24 cellular contexts compared by ENCODE assay signal in the genomic region with DNA sequence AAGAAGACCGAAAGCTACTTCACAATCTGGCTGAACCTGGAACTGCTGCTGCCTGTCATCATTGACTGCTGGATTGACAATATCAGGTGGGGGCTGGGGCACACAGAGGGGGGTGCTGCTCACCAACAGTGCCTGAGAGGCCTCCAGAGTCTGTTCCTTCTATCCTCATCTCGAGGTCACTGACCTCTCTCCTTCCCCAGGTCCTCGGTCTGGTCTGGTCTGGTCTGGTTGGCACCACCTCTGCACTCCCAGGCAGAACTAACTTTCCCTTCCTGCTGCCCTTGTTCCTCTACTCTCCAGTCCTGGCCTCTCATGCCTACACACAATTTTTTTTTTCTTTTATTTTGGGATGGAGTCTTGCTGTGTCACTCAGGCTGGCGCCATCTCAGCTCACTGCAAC. TPM values are rescaled to one million over a fixed set of nuclear protein-coding genes. Genes with fewer than 3 reads are reported as not detected.
A peak's percentile ranks its signal among the peaks of the same experiment; 100 is the strongest.
DNase-seq lines count a peak whose midpoint lies in the region; ATAC-seq, FAIRE-seq and TF ChIP-seq lines count a peak whose summit lies in the region.
"Had no signal": no experiment of that assay in that cellular context is flagged by ENCODE, and none has a peak within 500 bp of the region (broad histone marks: within the 10 kb centered on the region; RNA-seq: fewer than 3 reads in every experiment).

No MANE protein-coding gene starts in this region.

- no peak for DNase-seq in left ventricle myocardium inferior
- DNase-seq in left cardiac atrium: no peak
- peak; percentile 17 for DNase-seq in H7
- DNase-seq in H1 (ENCODE audit: low read depth in 1 of 2, low spot score in 2 of 2): no peak
- no peak for DNase-seq in adrenal gland
- no peak for DNase-seq in foreskin fibroblast
- DNase-seq: BE2C; Calu3; CD8-positive, alpha-beta memory T cell; DMS153; Kasumi-1; NCI-H1417; NCI-H1694 treated with DMSO at 0.1 percent for 48 hours; NCI-H2081 treated with DMSO at 0.1 percent for 48 hours; NCI-H2171 treated with DMSO at 0.1 percent for 48 hours; NCI-H524 treated with DMSO at 0.1 percent for 48 hours; NCI-H82; OCI-M1; SHP77 had no signal

- peak overlapping the region; percentile 16; the same call in 1 of the 2 replicates for H4K8ac ChIP-seq in H1 (ENCODE audit: extremely low read depth, insufficient read depth, low read length)

- no peak overlapping the region for H3K18ac ChIP-seq in H1 (ENCODE audit: extremely low read depth, low read length)

- H4K20me1 ChIP-seq in H1 (replicated peaks in 1 of 2; ENCODE audit: control insufficient read depth in 1 of 2, insufficient read depth in 2 of 2, low read length in 2 of 2): no peaks in the 10 kb centered on the region

- intact Hi-C loops in left ventricle myocardium inferior (cut with micrococcal nuclease): no loop called here
- intact Hi-C loops in left cardiac atrium (cut with DNase I): loop anchor here in 1 of 2 donors (5.0 kb wide), 1 partner anchor 83 kb away; no protein-coding TSS in a partner anchor
- intact Hi-C loops in adrenal gland (cut with DNase I): no loop called here

- H3K79me2 ChIP-seq in H1 (ENCODE audit: control insufficient read depth in 1 of 2, insufficient read depth in 2 of 2, low read length in 2 of 2): no peaks in the 10 kb centered on the region

- H3K36me3 ChIP-seq in left ventricle myocardium inferior: peaks cover 46% of the 10 kb centered on the region
- no peaks in the 10 kb centered on the region; the same call in 1 of the 2 replicates for H3K36me3 ChIP-seq in H7 (replicated peaks; ENCODE audit: control insufficient read depth, insufficient read depth, low read length)
- H3K36me3 ChIP-seq in H1 (ENCODE audit: control insufficient read depth in 2 of 4, insufficient read depth in 4 of 4, low read length in 3 of 4): no peaks in the 10 kb centered on the region
- H3K36me3 ChIP-seq in adrenal gland (replicated peaks in 1 of 2): peaks cover 0 to 36% of the 10 kb centered on the region in 2 donors

- H3K27me3 ChIP-seq in left ventricle myocardium inferior (ENCODE audit: low read depth) (no peaks in the 10 kb centered on the region), H7 (ENCODE audit: control insufficient read depth, insufficient read depth, low read length) (peaks cover 13% of the 10 kb centered on the region), H1 (replicated peaks in 1 of 4; ENCODE audit: control insufficient read depth in 3 of 4, extremely low read depth in 1 of 4, insufficient read depth in 3 of 4, low read length in 3 of 4) (peaks cover 0 to 5% (median 2%) of the 10 kb centered on the region in 4 experiments; a peak in 5 of 7 replicates), adrenal gland (no peaks in the 10 kb centered on the region)
- H3K27me3 ChIP-seq: BE2C had no signal

- H3K4me3 ChIP-seq in left ventricle myocardium inferior (no peak overlapping the region), H7 (ENCODE audit: insufficient read depth, low read depth, low read length) (no peak overlapping the region), H1 (ENCODE audit: extremely low read depth in 1 of 4, insufficient read depth in 2 of 4, low read depth in 3 of 4, low read length in 4 of 4) (no peak overlapping the region), adrenal gland (no peak overlapping the region), foreskin fibroblast (ENCODE audit: low read depth in 1 of 2, low read length in 2 of 2) (no peak overlapping the region)

- H3K56ac ChIP-seq in H1 (replicated peaks; ENCODE audit: insufficient read length, low read depth, low read length): no peak overlapping the region

- peak overlapping the region; percentile 93 for H3K27ac ChIP-seq in left ventricle myocardium inferior (replicated peaks)
- no peak overlapping the region for H3K27ac ChIP-seq in H1 (ENCODE audit: low read depth, low read length)
- no peak overlapping the region for H3K27ac ChIP-seq in adrenal gland

- H2BK5ac ChIP-seq in H1 (ENCODE audit: low read depth, low read length): no peak overlapping the region

- TF ChIP-seq CTCF in left ventricle myocardium inferior (IDR thresholded peaks at IDR 0.05; ENCODE audit: borderline replicate concordance) (no peak), H1 (IDR thresholded peaks at IDR 0.05; ENCODE audit: control extremely low read depth in 1 of 3, insufficient read depth in 1 of 3, low read depth in 1 of 3, low read length in 3 of 3) (no peak), adrenal gland (IDR thresholded peaks at IDR 0.05) (no peak), foreskin fibroblast (IDR thresholded peaks at IDR 0.05; ENCODE audit: low read depth, low read length) (no peak)

- H4K91ac ChIP-seq in H1 (replicated peaks; ENCODE audit: insufficient read length, low read length): no peak overlapping the region

- no peak overlapping the region for H3K4me2 ChIP-seq in H1 (ENCODE audit: insufficient read depth in 1 of 2, low read depth in 2 of 2, low read length in 2 of 2)

- no peak for TF ChIP-seq EP300 in H1 (IDR thresholded peaks at IDR 0.05; ENCODE audit: borderline replicate concordance in 1 of 2, low read depth in 2 of 2, low read length in 2 of 2)

- H4K5ac ChIP-seq in H1 (ENCODE audit: insufficient read length, low read depth, low read length): no peak overlapping the region

- no peak for ATAC-seq in left cardiac atrium
- ATAC-seq in HG03457 (IDR thresholded peaks at IDR 0.05; ENCODE audit: unreplicated experiment): no peak

- POLR2A ChIA-PET in H1 (lab: Charles Lee; ENCODE audit: partially characterized antibody): interaction anchor here (2.4 to 3.7 kb wide), 2 partner anchors 12 to 13 kb away, joined by 6 to 10 read pairs; a partner anchor contains a TSS

- no peak for TF ChIP-seq RAD21 in H1 (IDR thresholded peaks at IDR 0.05 in 1 of 2, conservative IDR thresholded peaks at IDR 0.05 in 1 of 2; ENCODE audit: low read depth in 2 of 2, low read length in 2 of 2)

- 93% methylated on average over 4 of the region's 4 CpGs; no CpG with 5 or more reads in 1 of the 2 experiments for WGBS in H1 (ENCODE audit: extremely low coverage in 1 of 2, insufficient coverage in 1 of 2, insufficient read length in 1 of 2, insufficient replicate concordance in 2 of 2, low coverage in 1 of 2, low lambda C conversion rate in 2 of 2, missing lambda C conversion rate in 1 of 2), 2 experiments
- WGBS in adrenal gland, 4 donors: 77 to 93% (median 89%) methylated on average over 3 to 4 of the region's 4 CpGs

- no peak overlapping the region for H2BK20ac ChIP-seq in H1 (ENCODE audit: low read length)

- H3K23me2 ChIP-seq in H1 (ENCODE audit: low read depth, low read length): peaks cover 13% of the 10 kb centered on the region; the same call in 1 of the 2 replicates

- H3K4me1 ChIP-seq in left ventricle myocardium inferior: peaks cover 93% of the 10 kb centered on the region
- H3K4me1 ChIP-seq in H1 (replicated peaks in 1 of 4; ENCODE audit: control insufficient read depth in 3 of 4, insufficient read depth in 4 of 4, low read length in 3 of 4): peaks cover 0 to 4% (median 2%) of the 10 kb centered on the region in 4 experiments; a peak in 5 of 7 replicates
- H3K4me1 ChIP-seq in adrenal gland (replicated peaks in 1 of 2): peaks cover 8 to 34% of the 10 kb centered on the region in 2 donors
- H3K4me1 ChIP-seq: BE2C had no signal

- TF ChIP-seq POLR2A in H1 (IDR thresholded peaks at IDR 0.05; ENCODE audit: control extremely low read depth in 1 of 2, low read depth in 2 of 2, low read length in 2 of 2) (no peak), adrenal gland (IDR thresholded peaks at IDR 0.05) (no peak)

- H2AK5ac ChIP-seq in H1 (ENCODE audit: low read depth, low read length): no peak overlapping the region

- CTCF ChIA-PET in H1 (lab: Charles Lee; ENCODE audit: partially characterized antibody): interaction anchor here (1.1 to 6.2 kb wide), 3 partner anchors 9 to 20 kb away, joined by 3 to 108 read pairs (median 10); a partner anchor contains a TSS

- peaks cover 2% of the 10 kb centered on the region; the same call in 1 of the 2 replicates for H3K79me1 ChIP-seq in H1 (ENCODE audit: low read depth, low read length)

- no peak for FAIRE-seq in H1 (lab: Jason Lieb, UNC)
- FAIRE-seq: G401.6, GM19239, H54, RCC 7860 had no signal

- H3K9ac ChIP-seq in H1 (replicated peaks in 1 of 4; ENCODE audit: extremely low read depth in 1 of 4, low read depth in 3 of 4, low read length in 3 of 4): no peak overlapping the region

- no peaks in the 10 kb centered on the region for H3K9me3 ChIP-seq in left ventricle myocardium inferior (replicated peaks)
- H3K9me3 ChIP-seq in H1 (ENCODE audit: insufficient read depth in 2 of 2, low read depth in 1 of 2, low read length in 1 of 2): no peaks in the 10 kb centered on the region
- H3K9me3 ChIP-seq in adrenal gland (replicated peaks in 1 of 3): no peaks in the 10 kb centered on the region
- H3K9me3 ChIP-seq: BE2C had no signal

- no peak overlapping the region for H2AFZ ChIP-seq in H1 (ENCODE audit: low read length)

- no peak overlapping the region for H2BK120ac ChIP-seq in H1 (replicated peaks; ENCODE audit: low read depth, low read length)

- H2BK12ac ChIP-seq in H1 (ENCODE audit: low read depth, low read length): no peak overlapping the region

- H3K4ac ChIP-seq in H1 (replicated peaks; ENCODE audit: insufficient read length, low read depth, low read length): no peak overlapping the region

- no peak overlapping the region for H3K14ac ChIP-seq in H1 (ENCODE audit: insufficient read length)

- no peak overlapping the region for H3K23ac ChIP-seq in H1 (ENCODE audit: insufficient read length)

- no peak overlapping the region for H2BK15ac ChIP-seq in H1 (ENCODE audit: low read length)

RNA-seq across cellular contexts. Expression of a gene that starts 4.2 kb away (rescaled TPM):
- total RNA-seq in left ventricle myocardium inferior (35.5 TPM), left cardiac atrium (10 to 100 TPM; 20.5 to 27.4 TPM), adrenal gland (10 to 100 TPM; 13.4 to 37.1 (median 28.8) TPM)
- 7.5 and 10.3 TPM in 2 replicates for total RNA-seq in H7 (2014; rRNA removed; shearing (Covaris generic))
- total RNA-seq in H1 (2021; fragmentation: NEBNext Ultra II Directional; extraction: Animal tissue kit (Norgen Biotek cat#: 25700)): 10.0 and 11.2 TPM in 2 replicates
- polyA plus RNA-seq in H1 (2011; rRNA removed) (12.0 and 13.6 TPM in 2 replicates), adrenal gland (10 to 100 TPM in 2 of 3 donors, 1 to 10 TPM in 1; 6.0 to 18.2 (median 13.6) TPM)
- 7.9 TPM for polyA plus RNA-seq in H1 (2011; cell fraction: cytosol; rRNA removed)
- 13.4 TPM for polyA plus RNA-seq in H1 (2011; cell fraction: nucleus; rRNA removed)
- 4.9 to 9.3 TPM (median 7.3 TPM) in 4 replicates for polyA plus RNA-seq in H1 (2012, experiment 1 of 2)
- polyA plus RNA-seq in H1 (2012, experiment 2 of 2): 11.3 TPM
- polyA plus RNA-seq in H1 (2013, experiment 1 of 2): 7.8 TPM
- 8.7 TPM for polyA plus RNA-seq in H1 (2013, experiment 2 of 2)
- 9.2 and 9.6 TPM in 2 replicates for polyA minus RNA-seq in H1 (2011; rRNA and poly(A)+ RNA removed)
- 5.4 TPM for polyA minus RNA-seq in H1 (2011; cell fraction: cytosol; rRNA and poly(A)+ RNA removed)
- 6.3 TPM for polyA minus RNA-seq in H1 (2011; cell fraction: nucleus; rRNA and poly(A)+ RNA removed)

RNA-seq across cellular contexts. Expression of a gene that starts 13.4 kb away (rescaled TPM):
- total RNA-seq in left ventricle myocardium inferior (0.14 TPM), left cardiac atrium (under 1 TPM; 0.32 to 0.42 TPM), adrenal gland (1 to 10 TPM in 3 of 8 donors, under 1 TPM in 5; 0.13 to 2.2 (median 0.72) TPM)
- 15.5 and 18.0 TPM in 2 replicates for total RNA-seq in H7 (2014; rRNA removed; shearing (Covaris generic))
- total RNA-seq in H1 (2021; fragmentation: NEBNext Ultra II Directional; extraction: Animal tissue kit (Norgen Biotek cat#: 25700)): 45.8 and 50.3 TPM in 2 replicates
- polyA plus RNA-seq in H1 (2011; rRNA removed) (35.1 and 52.8 TPM in 2 replicates), adrenal gland (under 1 TPM; 0.31 to 0.97 (median 0.37) TPM)
- polyA plus RNA-seq in H1 (2011; cell fraction: cytosol; rRNA removed): 35.5 TPM
- polyA plus RNA-seq in H1 (2011; cell fraction: nucleus; rRNA removed): 118 TPM
- 31.5 to 37.1 TPM (median 35.1 TPM) in 4 replicates for polyA plus RNA-seq in H1 (2012, experiment 1 of 2)
- 24.8 TPM for polyA plus RNA-seq in H1 (2012, experiment 2 of 2)
- 27.5 TPM for polyA plus RNA-seq in H1 (2013, experiment 1 of 2)
- polyA plus RNA-seq in H1 (2013, experiment 2 of 2): 25.4 TPM
- polyA minus RNA-seq in H1 (2011; rRNA and poly(A)+ RNA removed): 47.5 and 54.4 TPM in 2 replicates
- polyA minus RNA-seq in H1 (2011; cell fraction: cytosol; rRNA and poly(A)+ RNA removed): 41.2 TPM
- 62.7 TPM for polyA minus RNA-seq in H1 (2011; cell fraction: nucleus; rRNA and poly(A)+ RNA removed)

RNA-seq across cellular contexts. Expression of a gene that starts 15.0 kb away (rescaled TPM):
- total RNA-seq in left ventricle myocardium inferior (44.2 TPM), left cardiac atrium (10 to 100 TPM; 33.0 to 51.6 TPM), adrenal gland (10 to 100 TPM; 17.0 to 54.7 (median 25.0) TPM)
- 16.8 and 19.8 TPM in 2 replicates for total RNA-seq in H7 (2014; rRNA removed; shearing (Covaris generic))
- total RNA-seq in H1 (2021; fragmentation: NEBNext Ultra II Directional; extraction: Animal tissue kit (Norgen Biotek cat#: 25700)): 29.2 and 37.8 TPM in 2 replicates
- polyA plus RNA-seq in H1 (2011; rRNA removed) (28.0 and 34.7 TPM in 2 replicates), adrenal gland (10 to 100 TPM; 14.8 to 22.2 (median 19.6) TPM)
- 17.7 TPM for polyA plus RNA-seq in H1 (2011; cell fraction: cytosol; rRNA removed)
- 73.9 TPM for polyA plus RNA-seq in H1 (2011; cell fraction: nucleus; rRNA removed)
- 11.9 to 18.2 TPM (median 14.7 TPM) in 4 replicates for polyA plus RNA-seq in H1 (2012, experiment 1 of 2)
- 6.2 TPM for polyA plus RNA-seq in H1 (2012, experiment 2 of 2)
- 26.6 TPM for polyA plus RNA-seq in H1 (2013, experiment 1 of 2)
- 28.4 TPM for polyA plus RNA-seq in H1 (2013, experiment 2 of 2)
- 49.7 and 81.3 TPM in 2 replicates for polyA minus RNA-seq in H1 (2011; rRNA and poly(A)+ RNA removed)
- polyA minus RNA-seq in H1 (2011; cell fraction: cytosol; rRNA and poly(A)+ RNA removed): 12.5 TPM
- 25.6 TPM for polyA minus RNA-seq in H1 (2011; cell fraction: nucleus; rRNA and poly(A)+ RNA removed)
